15 cellular contexts compared by ENCODE assay signal in genomic region chr10:31819393-31819820, GRCh38.
DNase-seq lines count a peak whose midpoint lies in the region; ATAC-seq and TF ChIP-seq lines count a peak whose summit lies in the region.
"Had no signal": no experiment of that assay in that cellular context is flagged by ENCODE, and none has a peak within 500 bp of the region (broad histone marks: within the 10 kb centered on the region; RNA-seq: fewer than 3 reads in every experiment).

No MANE protein-coding gene starts in this region.

- TF ChIP-seq CTCF in heart left ventricle (IDR thresholded peaks at IDR 0.05) = no peak

- peak overlapping the region in 3 of 12 donors; percentile 16 to 24 (median 22) for H3K27ac ChIP-seq in heart left ventricle
- H3K27ac ChIP-seq: pancreas had no signal

- H3K4me1 ChIP-seq in adipocyte (ENCODE audit: control insufficient read depth, insufficient read depth, low read length) (peaks cover 41% of the 10 kb centered on the region), heart left ventricle (peaks cover 0 to 30% (median 11%) of the 10 kb centered on the region in 12 donors)
- H3K4me1 ChIP-seq: BE2C had no signal

- H3K4me3 ChIP-seq in adipocyte (ENCODE audit: low read length) = peak overlapping the region; percentile 33
- no peak overlapping the region for H3K4me3 ChIP-seq in heart left ventricle
- H3K4me3 ChIP-seq: pancreas had no signal

- TF ChIP-seq POLR2A in heart left ventricle (IDR thresholded peaks at IDR 0.05) = no peak

- ATAC-seq in heart left ventricle (peak in 3 of 4 donors; percentile 22 to 75 (median 54)), sciatic nerve (peak; percentile 88), HG03469 (IDR thresholded peaks at IDR 0.05; ENCODE audit: unreplicated experiment) (no peak), HG03571 (IDR thresholded peaks at IDR 0.05; ENCODE audit: unreplicated experiment) (no peak)
- ATAC-seq: activated T-cell treated with anti-CD3 and anti-CD28 coated beads, Interleukin-2, amount 50 U/mL, for 4 hours had no signal

- H3K9ac ChIP-seq in adipocyte (ENCODE audit: low read length) = peak overlapping the region; percentile 44

- H3K27me3 ChIP-seq in adipocyte (replicated peaks; ENCODE audit: control insufficient read depth, insufficient read depth, low read length) = no peaks in the 10 kb centered on the region
- no peaks in the 10 kb centered on the region for H3K27me3 ChIP-seq in heart left ventricle
- H3K27me3 ChIP-seq: BE2C, pancreas had no signal

- H3K36me3 ChIP-seq in adipocyte (ENCODE audit: control insufficient read depth, insufficient read depth, low read length, severe bottlenecking) (peaks cover 27% of the 10 kb centered on the region), heart left ventricle (peaks cover 0 to 31% (median 5%) of the 10 kb centered on the region in 9 donors)
- H3K36me3 ChIP-seq: BE2C, pancreas had no signal

- H3K9me3 ChIP-seq in adipocyte (ENCODE audit: control insufficient read depth, low read length) (no peaks in the 10 kb centered on the region), heart left ventricle (no peaks in the 10 kb centered on the region)
- H3K9me3 ChIP-seq: BE2C, pancreas had no signal

- 41 to 60% (median 54%) methylated on average over 3 of the region's 3 CpGs for WGBS in heart left ventricle, 4 donors

- intact Hi-C loops in heart left ventricle (cut with DNase I) (no loop called here), sciatic nerve (cut with DNase I) (no loop called here)

- DNase-seq in ELF-1 (ENCODE audit: low read depth, low spot score) (peak; percentile 10), adipocyte (ENCODE audit: low read depth) (peak; percentile 16), heart left ventricle (peak in 2 of 5 donors; percentile 33 to 39), sciatic nerve (ENCODE audit: low spot score) (no peak), NCI-H2196 (lab: John Stamatoyannopoulos, UW; ENCODE audit: unreplicated experiment) (no peak), COLO668 (lab: John Stamatoyannopoulos, UW; ENCODE audit: unreplicated experiment) (no peak)
- DNase-seq: activated T-cell treated with anti-CD3 and anti-CD28 coated beads, Interleukin-2, amount 50 U/mL, for 4 hours; BE2C; DND-41; effector CD4-positive, alpha-beta T cell; Kasumi-1; NCI-H2107; pancreas had no signal

Comparison
In these comparisons a context has a peak if more than half of its experiments do, and no peak if none do; other contexts are left out.
1. DNase-seq: peak in ELF-1 (single experiment) and adipocyte (single experiment); none in sciatic nerve (single experiment), NCI-H2196 (single experiment) and COLO668 (single experiment).
2. ATAC-seq: peak in heart left ventricle (3 of 4) and sciatic nerve (single experiment); none in HG03469 (single experiment) and HG03571 (single experiment).